Comparison of ENCODE assay signal across 14 cellular contexts in genomic region chr5:172104801-172105701, GRCh38.
DNase-seq lines count a peak whose midpoint lies in the region; ATAC-seq and TF ChIP-seq lines count a peak whose summit lies in the region.
"Had no signal": no experiment of that assay in that cellular context is flagged by ENCODE, and none has a peak within 500 bp of the region (broad histone marks: within the 10 kb centered on the region; RNA-seq: fewer than 3 reads in every experiment).

No MANE protein-coding gene starts in this region.

- H3K36me3 Mint-ChIP-seq in activated T-cell treated with anti-CD3 and anti-CD28 coated beads, Interleukin-2, amount 50 U/mL, for 24 hours (ENCODE audit: low read depth): peaks cover 89% of the 10 kb centered on the region
- peaks cover 22% of the 10 kb centered on the region for H3K36me3 Mint-ChIP-seq in activated T-cell treated with anti-CD3 and anti-CD28 coated beads, Interleukin-2, amount 50 U/mL, for 4 hours (ENCODE audit: insufficient read depth)
- no peaks in the 10 kb centered on the region for H3K36me3 Mint-ChIP-seq in WTC11

- no peaks in the 10 kb centered on the region for H3K9me3 ChIP-seq in sigmoid colon
- H3K9me3 ChIP-seq: A549, stomach had no signal

- 78 to 89% methylated on average over 17 of the region's 17 CpGs for WGBS in sigmoid colon, 2 donors

- no peaks in the 10 kb centered on the region for H3K36me3 ChIP-seq in sigmoid colon

- TF ChIP-seq POLR2A in sigmoid colon (IDR thresholded peaks at IDR 0.05): no peak

- no peak for ATAC-seq in activated T-cell treated with anti-CD3 and anti-CD28 coated beads, Interleukin-2, amount 50 U/mL, for 4 hours
- ATAC-seq in WTC11 (no peak), left colon (peak; percentile 19), HG03139 (IDR thresholded peaks at IDR 0.05; ENCODE audit: unreplicated experiment) (no peak)
- ATAC-seq: A549, left cardiac atrium had no signal

- H3K4me3 Mint-ChIP-seq in activated T-cell treated with anti-CD3 and anti-CD28 coated beads, Interleukin-2, amount 50 U/mL, for 24 hours: no peak overlapping the region
- no peak overlapping the region for H3K4me3 Mint-ChIP-seq in activated T-cell treated with anti-CD3 and anti-CD28 coated beads, Interleukin-2, amount 50 U/mL, for 4 hours
- no peak overlapping the region for H3K4me3 Mint-ChIP-seq in WTC11
- H3K4me3 Mint-ChIP-seq: endodermal cell had no signal

- intact Hi-C loops in left colon (cut with DNase I, micrococcal nuclease): loop anchor here in 1 of 2 donors (5.0 kb wide), 2 partner anchors 82 to 187 kb away; partner anchors contain the start of gene STK10
- intact Hi-C loops in sigmoid colon (cut with DNase I): loop anchor here (5.0 to 10.0 kb wide), 3 partner anchors 53 to 590 kb away; partner anchors contain the start of gene SH3PXD2B

- no peak overlapping the region for H3K4me3 ChIP-seq in sigmoid colon
- H3K4me3 ChIP-seq: A549, stomach had no signal

- POLR2A ChIA-PET in WTC11 (lab: Charles Lee): no interaction called here

- TF ChIP-seq EP300 in sigmoid colon (IDR thresholded peaks at IDR 0.05): no peak

- DNase-seq in activated T-cell treated with anti-CD3 and anti-CD28 coated beads, Interleukin-2, amount 50 U/mL, for 24 hours: no peak
- DNase-seq in activated T-cell treated with anti-CD3 and anti-CD28 coated beads, Interleukin-2, amount 50 U/mL, for 4 hours: no peak
- DNase-seq in WTC11 (ENCODE audit: low spot score) (no peak), left colon (no peak), sigmoid colon (no peak)
- no peak for DNase-seq in activated CD4-positive, CD25-positive, alpha-beta regulatory T cell treated with anti-CD3 and anti-CD28 coated beads, Interleukin-2, amount 50 U/mL, for 72 hours
- DNase-seq in activated CD4-positive, alpha-beta T cell treated with anti-CD3 and anti-CD28 coated beads for 48 hours: no peak
- DNase-seq: central memory CD4-positive, alpha-beta T cell; endodermal cell; left cardiac atrium; NCI-H1105 treated with DMSO at 0.1 percent for 48 hours; stomach had no signal

- H3K27ac Mint-ChIP-seq in activated T-cell treated with anti-CD3 and anti-CD28 coated beads, Interleukin-2, amount 50 U/mL, for 24 hours: peak overlapping the region; percentile 75
- H3K27ac Mint-ChIP-seq in WTC11: peak overlapping the region; percentile 84; the same call in 1 of the 2 replicates
- H3K27ac Mint-ChIP-seq: endodermal cell had no signal

- H3K9me3 Mint-ChIP-seq in activated T-cell treated with anti-CD3 and anti-CD28 coated beads, Interleukin-2, amount 50 U/mL, for 24 hours: no peaks in the 10 kb centered on the region
- no peaks in the 10 kb centered on the region for H3K9me3 Mint-ChIP-seq in activated T-cell treated with anti-CD3 and anti-CD28 coated beads, Interleukin-2, amount 50 U/mL, for 4 hours
- H3K9me3 Mint-ChIP-seq in WTC11: no peaks in the 10 kb centered on the region
- H3K9me3 Mint-ChIP-seq: endodermal cell had no signal

- H3K27me3 ChIP-seq in sigmoid colon: no peaks in the 10 kb centered on the region
- H3K27me3 ChIP-seq: stomach had no signal

- peaks cover 53% of the 10 kb centered on the region for H3K4me1 Mint-ChIP-seq in activated T-cell treated with anti-CD3 and anti-CD28 coated beads, Interleukin-2, amount 50 U/mL, for 24 hours (ENCODE audit: low read depth)
- H3K4me1 Mint-ChIP-seq in activated T-cell treated with anti-CD3 and anti-CD28 coated beads, Interleukin-2, amount 50 U/mL, for 4 hours (ENCODE audit: low read depth): peaks cover 29% of the 10 kb centered on the region
- H3K4me1 Mint-ChIP-seq in WTC11: peaks cover 34% of the 10 kb centered on the region

- CTCF ChIA-PET in WTC11 (lab: Charles Lee): interaction anchor here (0.5 to 5.7 kb wide), 9 partner anchors 9 to 192 kb away, joined by 3 to 49 read pairs (median 5); partner anchors contain the start of gene STK10

- H3K27me3 Mint-ChIP-seq in activated T-cell treated with anti-CD3 and anti-CD28 coated beads, Interleukin-2, amount 50 U/mL, for 24 hours: no peaks in the 10 kb centered on the region
- H3K27me3 Mint-ChIP-seq in activated T-cell treated with anti-CD3 and anti-CD28 coated beads, Interleukin-2, amount 50 U/mL, for 4 hours (ENCODE audit: low read depth): no peaks in the 10 kb centered on the region
- H3K27me3 Mint-ChIP-seq in WTC11 (ENCODE audit: low read depth): no peaks in the 10 kb centered on the region

- H3K27ac ChIP-seq in sigmoid colon: peak overlapping the region in 3 of 4 donors; percentile 9 to 74 (median 61)

- peaks cover 0 to 46% (median 37%) of the 10 kb centered on the region in 4 donors for H3K4me1 ChIP-seq in sigmoid colon

- TF ChIP-seq CTCF in WTC11 (IDR thresholded peaks at IDR 0.05): no peak
- no peak for TF ChIP-seq CTCF in sigmoid colon (IDR thresholded peaks at IDR 0.05)

TF ChIP-seq in WTC11, 78 proteins besides CTCF, POLR2A, EP300 and RAD21:
- TF ChIP-seq, protein P1, sequence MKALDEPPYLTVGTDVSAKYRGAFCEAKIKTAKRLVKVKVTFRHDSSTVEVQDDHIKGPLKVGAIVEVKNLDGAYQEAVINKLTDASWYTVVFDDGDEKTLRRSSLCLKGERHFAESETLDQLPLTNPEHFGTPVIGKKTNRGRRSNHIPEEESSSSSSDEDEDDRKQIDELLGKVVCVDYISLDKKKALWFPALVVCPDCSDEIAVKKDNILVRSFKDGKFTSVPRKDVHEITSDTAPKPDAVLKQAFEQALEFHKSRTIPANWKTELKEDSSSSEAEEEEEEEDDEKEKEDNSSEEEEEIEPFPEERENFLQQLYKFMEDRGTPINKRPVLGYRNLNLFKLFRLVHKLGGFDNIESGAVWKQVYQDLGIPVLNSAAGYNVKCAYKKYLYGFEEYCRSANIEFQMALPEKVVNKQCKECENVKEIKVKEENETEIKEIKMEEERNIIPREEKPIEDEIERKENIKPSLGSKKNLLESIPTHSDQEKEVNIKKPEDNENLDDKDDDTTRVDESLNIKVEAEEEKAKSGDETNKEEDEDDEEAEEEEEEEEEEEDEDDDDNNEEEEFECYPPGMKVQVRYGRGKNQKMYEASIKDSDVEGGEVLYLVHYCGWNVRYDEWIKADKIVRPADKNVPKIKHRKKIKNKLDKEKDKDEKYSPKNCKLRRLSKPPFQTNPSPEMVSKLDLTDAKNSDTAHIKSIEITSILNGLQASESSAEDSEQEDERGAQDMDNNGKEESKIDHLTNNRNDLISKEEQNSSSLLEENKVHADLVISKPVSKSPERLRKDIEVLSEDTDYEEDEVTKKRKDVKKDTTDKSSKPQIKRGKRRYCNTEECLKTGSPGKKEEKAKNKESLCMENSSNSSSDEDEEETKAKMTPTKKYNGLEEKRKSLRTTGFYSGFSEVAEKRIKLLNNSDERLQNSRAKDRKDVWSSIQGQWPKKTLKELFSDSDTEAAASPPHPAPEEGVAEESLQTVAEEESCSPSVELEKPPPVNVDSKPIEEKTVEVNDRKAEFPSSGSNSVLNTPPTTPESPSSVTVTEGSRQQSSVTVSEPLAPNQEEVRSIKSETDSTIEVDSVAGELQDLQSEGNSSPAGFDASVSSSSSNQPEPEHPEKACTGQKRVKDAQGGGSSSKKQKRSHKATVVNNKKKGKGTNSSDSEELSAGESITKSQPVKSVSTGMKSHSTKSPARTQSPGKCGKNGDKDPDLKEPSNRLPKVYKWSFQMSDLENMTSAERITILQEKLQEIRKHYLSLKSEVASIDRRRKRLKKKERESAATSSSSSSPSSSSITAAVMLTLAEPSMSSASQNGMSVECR (CRISPR knock-in tag; IDR thresholded peaks at IDR 0.05; ENCODE audit: borderline replicate concordance): no peak
